In genomic region chr1:18918417-18918816, GRCh38 we compare ENCODE assay signal across 20 cellular contexts. TPM values are rescaled to one million over a fixed set of nuclear protein-coding genes. Genes with fewer than 3 reads are reported as not detected.
DNase-seq lines count a peak whose midpoint lies in the region; ATAC-seq and TF ChIP-seq lines count a peak whose summit lies in the region.
"Had no signal": no experiment of that assay in that cellular context is flagged by ENCODE, and none has a peak within 500 bp of the region (broad histone marks: within the 10 kb centered on the region; RNA-seq: fewer than 3 reads in every experiment).

No MANE protein-coding gene starts in this region.

- H3K27ac Mint-ChIP-seq in IgD-negative memory B cell (peak overlapping the region; percentile 36 to 91 (median 73)), endodermal cell (peak overlapping the region; percentile 69)
- H3K27ac Mint-ChIP-seq in stimulated activated memory B cell treated with anti-CD40 and anti-IgM and Interleukin-4, amounts not matched to agents 10 μg/mL and 1 μg/mL and 100 μg/mL, for 72 hours: peak overlapping the region; percentile 14

- intact Hi-C loops in Right ventricle myocardium inferior (cut with DNase I) (no loop called here), cardiac septum (cut with DNase I) (no loop called here), mucosa of descending colon (cut with DNase I, micrococcal nuclease) (no loop called here), uterus (cut with DNase I; ENCODE audit: low total_unique reads) (loop anchor here (10.0 kb wide), 1 partner anchor 156 kb away; no protein-coding TSS in a partner anchor)

- no peak for TF ChIP-seq POLR2A in uterus (IDR thresholded peaks at IDR 0.05)

- H3K4me3 ChIP-seq in endodermal cell (ENCODE audit: low read length) (no peak overlapping the region), mucosa of descending colon (no peak overlapping the region), uterus (no peak overlapping the region)
- H3K4me3 ChIP-seq: SK-N-MC had no signal

- no peak overlapping the region for H3K27ac ChIP-seq in endodermal cell (ENCODE audit: low read depth, low read length)
- no peak overlapping the region for H3K27ac ChIP-seq in uterus
- H3K27ac ChIP-seq: SK-N-MC had no signal

- H3K9me3 ChIP-seq in endodermal cell (ENCODE audit: control insufficient read depth, low read length): no peaks in the 10 kb centered on the region
- no peaks in the 10 kb centered on the region for H3K9me3 ChIP-seq in mucosa of descending colon
- no peaks in the 10 kb centered on the region for H3K9me3 ChIP-seq in uterus

- WGBS in endodermal cell (ENCODE audit: insufficient coverage in 1 of 2, insufficient read length in 1 of 2), 2 experiments: 95 to 96% methylated on average over 13 to 14 of the region's 14 CpGs

- no peaks in the 10 kb centered on the region for H3K27me3 ChIP-seq in endodermal cell (ENCODE audit: control insufficient read depth, insufficient read depth, low read length, poor library complexity, severe bottlenecking)
- no peaks in the 10 kb centered on the region for H3K27me3 ChIP-seq in uterus

- peaks cover 4% of the 10 kb centered on the region for H3K36me3 ChIP-seq in endodermal cell (ENCODE audit: control insufficient read depth, insufficient read depth, low read length)
- H3K36me3 ChIP-seq in mucosa of descending colon (ENCODE audit: low read depth): no peaks in the 10 kb centered on the region
- H3K36me3 ChIP-seq in uterus: no peaks in the 10 kb centered on the region

- no peaks in the 10 kb centered on the region for H3K9me3 Mint-ChIP-seq in IgD-negative memory B cell
- no peaks in the 10 kb centered on the region for H3K9me3 Mint-ChIP-seq in endodermal cell
- no peaks in the 10 kb centered on the region for H3K9me3 Mint-ChIP-seq in stimulated activated memory B cell treated with anti-CD40 and anti-IgM and Interleukin-4, amounts not matched to agents 10 μg/mL and 1 μg/mL and 100 μg/mL, for 72 hours
- H3K9me3 Mint-ChIP-seq: CD4-positive, CD25-positive, alpha-beta regulatory T cell had no signal

- H3K4me1 Mint-ChIP-seq in IgD-negative memory B cell (peaks cover 2 to 7% (median 3%) of the 10 kb centered on the region in 3 donors), endodermal cell (peaks cover 8% of the 10 kb centered on the region)
- peaks cover 9% of the 10 kb centered on the region for H3K4me1 Mint-ChIP-seq in stimulated activated memory B cell treated with anti-CD40 and anti-IgM and Interleukin-4, amounts not matched to agents 10 μg/mL and 1 μg/mL and 100 μg/mL, for 72 hours

- DNase-seq in Right ventricle myocardium inferior (ENCODE audit: missing footprints): peak; percentile 5
- DNase-seq in cardiac septum (ENCODE audit: low spot score): no peak
- no peak for DNase-seq in endodermal cell
- DNase-seq in mucosa of descending colon: no peak
- DNase-seq in uterus: no peak
- DNase-seq: AML-193; CD4-positive, CD25-positive, alpha-beta regulatory T cell; DMS79 treated with DMSO at 0.1 percent for 48 hours; GDM1; NCI-H1048; NCI-H2107; NCI-H345; NCI-H526 treated with DMSO at 0.1 percent for 48 hours had no signal

- TF ChIP-seq CTCF in endodermal cell (conservative IDR thresholded peaks at IDR 0.05): peak; percentile 16
- no peak for TF ChIP-seq CTCF in mucosa of descending colon (IDR thresholded peaks at IDR 0.05)
- TF ChIP-seq CTCF in uterus (IDR thresholded peaks at IDR 0.05): no peak

- H3K36me3 Mint-ChIP-seq in IgD-negative memory B cell (peaks cover 5% of the 10 kb centered on the region), endodermal cell (ENCODE audit: low read depth) (peaks cover 5% of the 10 kb centered on the region)
- H3K36me3 Mint-ChIP-seq in stimulated activated memory B cell treated with anti-CD40 and anti-IgM and Interleukin-4, amounts not matched to agents 10 μg/mL and 1 μg/mL and 100 μg/mL, for 72 hours: peaks cover 18% of the 10 kb centered on the region
- H3K36me3 Mint-ChIP-seq: CD4-positive, CD25-positive, alpha-beta regulatory T cell had no signal

- no peak overlapping the region for H3K9ac ChIP-seq in endodermal cell (ENCODE audit: extremely low read depth, low read length, poor library complexity, severe bottlenecking)

- no peaks in the 10 kb centered on the region for H3K27me3 Mint-ChIP-seq in IgD-negative memory B cell
- no peaks in the 10 kb centered on the region for H3K27me3 Mint-ChIP-seq in endodermal cell (ENCODE audit: insufficient read depth)
- H3K27me3 Mint-ChIP-seq in stimulated activated memory B cell treated with anti-CD40 and anti-IgM and Interleukin-4, amounts not matched to agents 10 μg/mL and 1 μg/mL and 100 μg/mL, for 72 hours: no peaks in the 10 kb centered on the region
- H3K27me3 Mint-ChIP-seq: CD4-positive, CD25-positive, alpha-beta regulatory T cell had no signal

- H3K4me3 Mint-ChIP-seq in IgD-negative memory B cell (no peak overlapping the region), endodermal cell (no peak overlapping the region)
- H3K4me3 Mint-ChIP-seq in stimulated activated memory B cell treated with anti-CD40 and anti-IgM and Interleukin-4, amounts not matched to agents 10 μg/mL and 1 μg/mL and 100 μg/mL, for 72 hours: no peak overlapping the region
- H3K4me3 Mint-ChIP-seq: CD4-positive, CD25-positive, alpha-beta regulatory T cell had no signal

- H3K4me1 ChIP-seq in endodermal cell (ENCODE audit: control insufficient read depth, insufficient read depth, low read length) (no peaks in the 10 kb centered on the region), mucosa of descending colon (ENCODE audit: low read depth) (peaks cover 10% of the 10 kb centered on the region), uterus (peaks cover 5 to 7% of the 10 kb centered on the region in 2 donors)

- ATAC-seq in Right ventricle myocardium inferior (no peak), mucosa of descending colon (no peak), HG02571 (IDR thresholded peaks at IDR 0.05; ENCODE audit: unreplicated experiment) (no peak)
- no peak for ATAC-seq in stimulated activated memory B cell treated with anti-CD40 and anti-IgM and Interleukin-4, amounts not matched to agents 10 μg/mL and 1 μg/mL and 100 μg/mL, for 72 hours

RNA-seq across cellular contexts. Expression of gene ALDH4A1, which starts 16.1 kb away (rescaled TPM):
- total RNA-seq in Right ventricle myocardium inferior: 31.2 TPM
- 50.3 TPM for total RNA-seq in cardiac septum
- 2.8 TPM for polyA plus RNA-seq in IgD-negative memory B cell
- total RNA-seq in endodermal cell: 10 to 100 TPM in 1 of 2 donors, 1 to 10 TPM in 1; 7.6 to 18.7 TPM
- 13.0 TPM for polyA plus RNA-seq in endodermal cell (2013, experiment 1 of 2)
- 13.1 TPM for polyA plus RNA-seq in endodermal cell (2013, experiment 2 of 2)
- total RNA-seq in mucosa of descending colon: 1 to 10 TPM; 2.7 to 7.7 (median 5.6) TPM
- 10 to 100 TPM in 2 of 4 donors, 1 to 10 TPM in 2; 2.6 to 18.5 (median 10.3) TPM for total RNA-seq in uterus

RNA-seq across cellular contexts. Expression of gene IFFO2, which starts 38.1 kb away (rescaled TPM):
- total RNA-seq in Right ventricle myocardium inferior (5.2 TPM), cardiac septum (4.6 TPM), endodermal cell (1 to 10 TPM; 4.6 to 6.4 TPM), mucosa of descending colon (10 to 100 TPM; 13.1 to 19.0 (median 15.5) TPM), uterus (10 to 100 TPM in 1 of 4 donors, 1 to 10 TPM in 3; 4.1 to 19.4 (median 7.3) TPM)
- polyA plus RNA-seq in IgD-negative memory B cell: 1.5 TPM
- 7.7 TPM for polyA plus RNA-seq in endodermal cell (2013, experiment 1 of 2)
- 6.8 TPM for polyA plus RNA-seq in endodermal cell (2013, experiment 2 of 2)

RNA-seq across cellular contexts. Expression of gene TAS1R2, which starts 59.0 kb away (rescaled TPM):
- total RNA-seq in Right ventricle myocardium inferior (not detected), cardiac septum (not detected), endodermal cell (not detected), mucosa of descending colon (not detected), uterus (under 1 TPM in 1 of 4 donors, not detected in 3; 0.27 TPM)
- not detected for polyA plus RNA-seq in IgD-negative memory B cell
- not detected for polyA plus RNA-seq in endodermal cell (2013, experiment 1 of 2)
- polyA plus RNA-seq in endodermal cell (2013, experiment 2 of 2): not detected
- total RNA-seq: CD4-positive, CD25-positive, alpha-beta regulatory T cell; H4; HT-29; M059J had no signal
- polyA plus RNA-seq: CD4-positive, CD25-positive, alpha-beta regulatory T cell had no signal

Comparison
In these comparisons a context has a peak if more than half of its experiments do, and no peak if none do; other contexts are left out.
1. H3K27ac Mint-ChIP-seq: peak in every context shown above with its lines; median percentile 73 in IgD-negative memory B cell; 69 in endodermal cell; 14 in stimulated activated memory B cell treated with anti-CD40 and anti-IgM and Interleukin-4, amounts not matched to agents 10 μg/mL and 1 μg/mL and 100 μg/mL, for 72 hours.